In genomic region chr9:77987880-77988525, GRCh38 we compare ENCODE assay signal across 1 cellular context.
TF ChIP-seq lines count a peak whose summit lies in the region.

No MANE protein-coding gene starts in this region.

TF ChIP-seq in K562, 482 proteins besides CTCF, POLR2A, EP300 and RAD21:
- TF ChIP-seq, protein P1, sequence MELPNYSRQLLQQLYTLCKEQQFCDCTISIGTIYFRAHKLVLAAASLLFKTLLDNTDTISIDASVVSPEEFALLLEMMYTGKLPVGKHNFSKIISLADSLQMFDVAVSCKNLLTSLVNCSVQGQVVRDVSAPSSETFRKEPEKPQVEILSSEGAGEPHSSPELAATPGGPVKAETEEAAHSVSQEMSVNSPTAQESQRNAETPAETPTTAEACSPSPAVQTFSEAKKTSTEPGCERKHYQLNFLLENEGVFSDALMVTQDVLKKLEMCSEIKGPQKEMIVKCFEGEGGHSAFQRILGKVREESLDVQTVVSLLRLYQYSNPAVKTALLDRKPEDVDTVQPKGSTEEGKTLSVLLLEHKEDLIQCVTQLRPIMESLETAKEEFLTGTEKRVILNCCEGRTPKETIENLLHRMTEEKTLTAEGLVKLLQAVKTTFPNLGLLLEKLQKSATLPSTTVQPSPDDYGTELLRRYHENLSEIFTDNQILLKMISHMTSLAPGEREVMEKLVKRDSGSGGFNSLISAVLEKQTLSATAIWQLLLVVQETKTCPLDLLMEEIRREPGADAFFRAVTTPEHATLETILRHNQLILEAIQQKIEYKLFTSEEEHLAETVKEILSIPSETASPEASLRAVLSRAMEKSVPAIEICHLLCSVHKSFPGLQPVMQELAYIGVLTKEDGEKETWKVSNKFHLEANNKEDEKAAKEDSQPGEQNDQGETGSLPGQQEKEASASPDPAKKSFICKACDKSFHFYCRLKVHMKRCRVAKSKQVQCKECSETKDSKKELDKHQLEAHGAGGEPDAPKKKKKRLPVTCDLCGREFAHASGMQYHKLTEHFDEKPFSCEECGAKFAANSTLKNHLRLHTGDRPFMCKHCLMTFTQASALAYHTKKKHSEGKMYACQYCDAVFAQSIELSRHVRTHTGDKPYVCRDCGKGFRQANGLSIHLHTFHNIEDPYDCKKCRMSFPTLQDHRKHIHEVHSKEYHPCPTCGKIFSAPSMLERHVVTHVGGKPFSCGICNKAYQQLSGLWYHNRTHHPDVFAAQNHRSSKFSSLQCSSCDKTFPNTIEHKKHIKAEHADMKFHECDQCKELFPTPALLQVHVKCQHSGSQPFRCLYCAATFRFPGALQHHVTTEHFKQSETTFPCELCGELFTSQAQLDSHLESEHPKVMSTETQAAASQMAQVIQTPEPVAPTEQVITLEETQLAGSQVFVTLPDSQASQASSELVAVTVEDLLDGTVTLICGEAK (IDR thresholded peaks at IDR 0.05), result 0 out of 2 replicates have a peak, but pooled peaks have one; percentile 43
- TF ChIP-seq, protein P1 (CRISPR knock-in tag; IDR thresholded peaks at IDR 0.05), result no peak
- TF ChIP-seq ZNF57 (CRISPR knock-in tag; IDR thresholded peaks at IDR 0.05), result no peak
- no peak for TF ChIP-seq NBN (IDR thresholded peaks at IDR 0.05; ENCODE audit: low read depth)
- 0 out of 2 replicates have a peak, but pooled peaks have one; percentile 12 for TF ChIP-seq THRAP3 (IDR thresholded peaks at IDR 0.05; ENCODE audit: borderline replicate concordance)
- TF ChIP-seq, protein P2, sequence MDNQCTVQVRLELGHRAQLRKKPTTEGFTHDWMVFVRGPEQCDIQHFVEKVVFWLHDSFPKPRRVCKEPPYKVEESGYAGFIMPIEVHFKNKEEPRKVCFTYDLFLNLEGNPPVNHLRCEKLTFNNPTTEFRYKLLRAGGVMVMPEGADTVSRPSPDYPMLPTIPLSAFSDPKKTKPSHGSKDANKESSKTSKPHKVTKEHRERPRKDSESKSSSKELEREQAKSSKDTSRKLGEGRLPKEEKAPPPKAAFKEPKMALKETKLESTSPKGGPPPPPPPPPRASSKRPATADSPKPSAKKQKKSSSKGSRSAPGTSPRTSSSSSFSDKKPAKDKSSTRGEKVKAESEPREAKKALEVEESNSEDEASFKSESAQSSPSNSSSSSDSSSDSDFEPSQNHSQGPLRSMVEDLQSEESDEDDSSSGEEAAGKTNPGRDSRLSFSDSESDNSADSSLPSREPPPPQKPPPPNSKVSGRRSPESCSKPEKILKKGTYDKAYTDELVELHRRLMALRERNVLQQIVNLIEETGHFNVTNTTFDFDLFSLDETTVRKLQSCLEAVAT (IDR thresholded peaks at IDR 0.05), result peak in 1 of 2 experiments; percentile 26; a peak in 1 of 4 replicates
- TF ChIP-seq ESRRA (IDR thresholded peaks at IDR 0.05; ENCODE audit: borderline replicate concordance, low read depth), result peak; percentile 34; the same call in 1 of the 2 replicates
